Comparison of ENCODE assay signal across 24 cellular contexts in the genomic region with DNA sequence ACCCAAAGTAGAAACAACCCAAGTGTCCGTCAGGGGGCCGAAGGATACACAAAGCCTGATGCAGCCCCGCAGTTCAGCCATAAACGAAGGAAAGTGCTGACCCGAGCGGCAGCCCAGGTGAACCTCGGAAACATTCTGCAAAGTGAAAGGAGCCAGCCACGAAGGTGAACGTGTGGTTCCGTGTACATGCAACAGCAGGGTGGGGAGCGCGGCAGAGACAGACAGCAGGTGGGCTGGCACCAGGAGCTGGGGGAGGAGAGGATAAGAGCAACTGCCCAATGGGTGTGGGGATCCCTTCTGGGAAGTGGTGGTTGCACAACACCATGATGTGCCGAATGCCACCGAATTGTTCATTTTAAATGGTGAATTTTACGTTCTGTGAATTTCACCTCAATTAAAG.
"Had no signal": no experiment of that assay in that cellular context is flagged by ENCODE, and none has a peak within 500 bp of the region (broad histone marks: within the 10 kb centered on the region; RNA-seq: fewer than 3 reads in every experiment).

No MANE protein-coding gene starts in this region.

- H3K4me2 ChIP-seq: neural progenitor cell had no signal

- FAIRE-seq: colon had no signal

- H3K27ac ChIP-seq: esophagus muscularis mucosa, foreskin keratinocyte, heart right ventricle, neural progenitor cell, skin epidermis, stomach, suprapubic skin, tibial artery, upper lobe of right lung had no signal

- H2AFZ ChIP-seq: neural progenitor cell had no signal

- H3K4me3 Mint-ChIP-seq: activated naive CD8-positive, alpha-beta T cell; mesothelial cell of epicardium; neural progenitor cell had no signal

- H3K27me3 ChIP-seq: esophagus muscularis mucosa, foreskin keratinocyte, heart right ventricle, neural progenitor cell, stomach, suprapubic skin, tibial artery, upper lobe of right lung had no signal

- H3K27me3 Mint-ChIP-seq: activated naive CD8-positive, alpha-beta T cell; naive B cell; progenitor cell of endocrine pancreas had no signal

- H3K4me3 ChIP-seq: esophagus muscularis mucosa, heart right ventricle, neural progenitor cell, skin epidermis, stomach, suprapubic skin, tibial artery, upper lobe of right lung had no signal

- DNase-seq: activated CD4-positive, alpha-beta T cell treated with anti-CD3 and anti-CD28 coated beads for 48 hours; activated CD4-positive, alpha-beta T cell treated with anti-CD3 and anti-CD28 coated beads, Interleukin-2, amount 50 U/mL, for 48 hours; activated CD8-positive, alpha-beta memory T cell treated with anti-CD3 and anti-CD28 coated beads for 24 hours; anterior cingulate cortex; dermis blood vessel endothelial cell; effector CD4-positive, alpha-beta T cell; foreskin keratinocyte; heart right ventricle; naive B cell; stimulated activated CD4-positive, alpha-beta T cell treated with anti-CD3 and anti-CD28 coated beads, Interleukin-12 subunit alpha, Interleukin-12 subunit beta, amount 100 ng/mL, for 4 hours; stimulated activated CD4-positive, alpha-beta T cell treated with anti-CD3 and anti-CD28 coated beads, Interleukin-4, amount 100 ng/mL, for 1 hour; stomach; tibial artery had no signal

- H3K36me3 ChIP-seq: heart right ventricle, neural progenitor cell, suprapubic skin, upper lobe of right lung had no signal

- H3K4me1 Mint-ChIP-seq: mesothelial cell of epicardium had no signal

- H3K27ac Mint-ChIP-seq: activated naive CD8-positive, alpha-beta T cell; neural progenitor cell had no signal

- H3K9ac ChIP-seq: neural progenitor cell had no signal

- H3K4me1 ChIP-seq: foreskin keratinocyte, tibial artery, upper lobe of right lung had no signal

- ATAC-seq: activated CD4-positive, CD25-positive, alpha-beta regulatory T cell treated with anti-CD3 and anti-CD28 coated beads, Interleukin-2, amount 50 U/mL, for 24 hours; foreskin keratinocyte; sciatic nerve had no signal

- H3K9me3 ChIP-seq: esophagus muscularis mucosa, heart right ventricle, stomach, suprapubic skin, tibial artery, upper lobe of right lung had no signal
